Comparison of ENCODE assay signal across 29 cellular contexts in the genomic region with DNA sequence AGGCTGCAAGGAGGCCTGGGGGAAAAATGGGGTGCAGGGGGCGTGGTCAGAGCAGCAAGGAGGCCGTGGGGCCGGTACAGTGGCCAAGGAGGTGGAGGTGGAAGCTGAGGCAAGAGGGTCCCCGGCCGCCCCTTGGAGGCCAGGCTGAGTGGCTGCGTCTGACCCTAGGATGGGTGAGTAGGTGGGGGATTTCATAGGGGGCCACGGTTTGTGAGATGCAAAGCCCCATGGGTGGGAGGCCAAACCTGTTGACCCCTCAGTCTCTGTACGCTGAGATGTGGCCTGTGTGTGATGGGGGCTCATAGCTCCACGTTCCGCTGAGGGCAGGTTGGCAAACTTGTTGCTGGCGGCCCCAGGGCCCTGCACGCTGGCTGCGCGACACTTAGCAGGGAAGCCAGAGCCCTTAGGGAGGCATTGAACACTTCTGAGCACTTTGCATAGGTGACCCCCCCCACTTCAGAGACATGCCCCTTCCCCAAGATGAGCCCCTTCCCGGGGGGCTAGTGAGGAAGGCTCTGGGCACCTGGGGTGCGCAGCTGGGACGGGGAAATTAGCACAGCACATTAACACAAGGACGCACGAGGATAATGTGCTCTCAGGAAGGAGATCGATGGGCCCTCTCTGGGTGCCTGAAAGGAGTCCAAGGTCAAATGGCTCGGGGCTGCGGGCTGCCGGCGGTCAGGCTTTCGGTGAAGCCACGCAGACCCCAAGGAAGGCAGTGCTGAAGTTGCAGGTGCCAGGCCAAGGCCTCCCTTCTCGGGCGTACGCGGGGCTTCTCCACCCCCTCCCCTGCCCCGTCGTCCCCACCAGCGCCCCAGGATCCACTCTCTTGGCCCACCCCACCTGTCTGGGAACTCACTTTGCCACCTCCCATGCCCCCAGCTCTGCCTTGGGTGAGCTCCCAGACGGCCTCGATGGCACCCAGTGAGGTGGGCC.
DNase-seq lines count a peak whose midpoint lies in the region; ATAC-seq and TF ChIP-seq lines count a peak whose summit lies in the region.
"Had no signal": no experiment of that assay in that cellular context is flagged by ENCODE, and none has a peak within 500 bp of the region (broad histone marks: within the 10 kb centered on the region; RNA-seq: fewer than 3 reads in every experiment).

No MANE protein-coding gene starts in this region.

- no peak overlapping the region for H3K4me3 ChIP-seq in left ventricle myocardium inferior
- H3K4me3 ChIP-seq in neural progenitor cell, result no peak overlapping the region
- H3K4me3 ChIP-seq: GM12878, pancreas, stomach, thyroid gland had no signal

- H3K4me3 Mint-ChIP-seq in natural killer cell treated with Interleukin-12 subunit alpha and Interleukin-12 subunit beta and Interleukin-15 and Interleukin-18, amount 100 ng/mL, for 72 hours, result no peak overlapping the region
- H3K4me3 Mint-ChIP-seq in natural killer cell (no peak overlapping the region), neural progenitor cell (no peak overlapping the region)
- H3K4me3 Mint-ChIP-seq: activated naive CD8-positive, alpha-beta T cell treated with anti-CD3 and anti-CD28 coated beads, Interleukin-2, amount 50 U/mL, for 24 hours; activated T-helper 17 cell treated with anti-CD3 and anti-CD28 coated beads, Interleukin-2, amount 50 U/mL, for 72 hours; B cell; CD8-positive, alpha-beta memory T cell; nephron progenitor cell had no signal

- no peak overlapping the region for H3K9ac ChIP-seq in neural progenitor cell

- H4K20me1 ChIP-seq in neural progenitor cell (ENCODE audit: low read depth), result no peaks in the 10 kb centered on the region

- no peaks in the 10 kb centered on the region for H3K4me1 ChIP-seq in left ventricle myocardium inferior
- H3K4me1 ChIP-seq in neural progenitor cell, result peaks cover 6% of the 10 kb centered on the region
- H3K4me1 ChIP-seq: pancreas, stomach, thyroid gland had no signal

- peak; percentile 56 for DNase-seq in natural killer cell treated with Interleukin-12 subunit alpha and Interleukin-12 subunit beta and Interleukin-15 and Interleukin-18, amount 100 ng/mL, for 72 hours (ENCODE audit: low spot score)
- DNase-seq in natural killer cell, result no peak
- peak; percentile 2 for DNase-seq in left ventricle myocardium inferior
- no peak for DNase-seq in neural progenitor cell (ENCODE audit: low spot score)
- no peak for DNase-seq in DMS 273 treated with DMSO at 0.1 percent for 48 hours (lab: John Stamatoyannopoulos, UW)
- no peak for DNase-seq in central memory CD4-positive, alpha-beta T cell
- no peak for DNase-seq in stimulated activated CD4-positive, alpha-beta T cell treated with anti-CD3 and anti-CD28 coated beads, Interleukin-2, amount 100 ng/mL, for 24 hours
- no peak for DNase-seq in LoVo (ENCODE audit: low spot score)
- DNase-seq: ACHN; activated naive CD8-positive, alpha-beta T cell treated with anti-CD3 and anti-CD28 coated beads, Interleukin-2, amount 50 U/mL, for 24 hours; caudate nucleus; dermis blood vessel endothelial cell; NCI-H1436 treated with DMSO at 0.1 percent for 48 hours; NCI-H446 treated with DMSO at 0.1 percent for 48 hours; NCI-H774; nephron progenitor cell; SIG-M5; stimulated activated CD4-positive, alpha-beta T cell treated with anti-CD3 and anti-CD28 coated beads, Interleukin-2, amount 100 ng/mL, for 48 hours; stomach; thyroid gland had no signal

- no peaks in the 10 kb centered on the region for H3K27me3 Mint-ChIP-seq in natural killer cell treated with Interleukin-12 subunit alpha and Interleukin-12 subunit beta and Interleukin-15 and Interleukin-18, amount 100 ng/mL, for 72 hours
- H3K27me3 Mint-ChIP-seq in natural killer cell (ENCODE audit: low read depth in 2 of 2), result peaks cover 0 to 2% of the 10 kb centered on the region in 2 donors
- H3K27me3 Mint-ChIP-seq in neural progenitor cell (ENCODE audit: insufficient read depth, low read depth), result peaks cover 11% of the 10 kb centered on the region
- H3K27me3 Mint-ChIP-seq: activated naive CD8-positive, alpha-beta T cell treated with anti-CD3 and anti-CD28 coated beads, Interleukin-2, amount 50 U/mL, for 24 hours; B cell; CD8-positive, alpha-beta memory T cell had no signal

- H3F3A ChIP-seq in neural progenitor cell (ENCODE audit: low read depth), result no peaks in the 10 kb centered on the region

- no peak overlapping the region for H3K4me2 ChIP-seq in neural progenitor cell

- no peaks in the 10 kb centered on the region for H3K79me2 ChIP-seq in neural progenitor cell (ENCODE audit: low read depth)

- H3K36me3 ChIP-seq in left ventricle myocardium inferior (no peaks in the 10 kb centered on the region), neural progenitor cell (no peaks in the 10 kb centered on the region)
- H3K36me3 ChIP-seq: pancreas, stomach, thyroid gland had no signal

- ATAC-seq in natural killer cell treated with Interleukin-12 subunit alpha and Interleukin-12 subunit beta and Interleukin-15 and Interleukin-18, amount 100 ng/mL, for 72 hours, result no peak
- no peak for ATAC-seq in natural killer cell
- ATAC-seq: activated naive CD8-positive, alpha-beta T cell treated with anti-CD3 and anti-CD28 coated beads, Interleukin-2, amount 50 U/mL, for 24 hours; activated T-helper 17 cell treated with anti-CD3 and anti-CD28 coated beads, Interleukin-2, amount 50 U/mL, for 72 hours; esophagus mucosa; GM12878; HCT116; Panc1; pancreas had no signal

- no peak overlapping the region for H3K27ac ChIP-seq in left ventricle myocardium inferior (replicated peaks)
- H3K27ac ChIP-seq in neural progenitor cell, result no peak overlapping the region
- H3K27ac ChIP-seq: pancreas, stomach, thyroid gland had no signal

- no peaks in the 10 kb centered on the region for H3K4me1 Mint-ChIP-seq in natural killer cell treated with Interleukin-12 subunit alpha and Interleukin-12 subunit beta and Interleukin-15 and Interleukin-18, amount 100 ng/mL, for 72 hours (ENCODE audit: low read depth in 2 of 2)
- H3K4me1 Mint-ChIP-seq in natural killer cell (no peaks in the 10 kb centered on the region), neural progenitor cell (peaks cover 6% of the 10 kb centered on the region)
- H3K4me1 Mint-ChIP-seq: activated naive CD8-positive, alpha-beta T cell treated with anti-CD3 and anti-CD28 coated beads, Interleukin-2, amount 50 U/mL, for 24 hours; activated T-helper 17 cell treated with anti-CD3 and anti-CD28 coated beads, Interleukin-2, amount 50 U/mL, for 72 hours; B cell; CD8-positive, alpha-beta memory T cell; IgD-negative memory B cell had no signal

- H3K27me3 ChIP-seq in left ventricle myocardium inferior (ENCODE audit: low read depth), result peaks cover 94% of the 10 kb centered on the region
- H3K27me3 ChIP-seq in neural progenitor cell, result no peaks in the 10 kb centered on the region
- H3K27me3 ChIP-seq: pancreas, thyroid gland had no signal

- H3K36me3 Mint-ChIP-seq in natural killer cell treated with Interleukin-12 subunit alpha and Interleukin-12 subunit beta and Interleukin-15 and Interleukin-18, amount 100 ng/mL, for 72 hours, result no peaks in the 10 kb centered on the region
- H3K36me3 Mint-ChIP-seq in natural killer cell (no peaks in the 10 kb centered on the region), neural progenitor cell (no peaks in the 10 kb centered on the region)
- H3K36me3 Mint-ChIP-seq: CD8-positive, alpha-beta memory T cell; IgD-negative memory B cell had no signal

- TF ChIP-seq CTCF in natural killer cell (IDR thresholded peaks at IDR 0.05) (no peak), left ventricle myocardium inferior (IDR thresholded peaks at IDR 0.05; ENCODE audit: borderline replicate concordance) (no peak), neural progenitor cell (IDR thresholded peaks at IDR 0.05) (no peak)

- no peaks in the 10 kb centered on the region for H3K9me3 ChIP-seq in left ventricle myocardium inferior (replicated peaks)
- H3K9me3 ChIP-seq in neural progenitor cell (ENCODE audit: low read depth), result no peaks in the 10 kb centered on the region
- H3K9me3 ChIP-seq: pancreas, stomach, thyroid gland had no signal

- no peaks in the 10 kb centered on the region for H3K9me3 Mint-ChIP-seq in natural killer cell treated with Interleukin-12 subunit alpha and Interleukin-12 subunit beta and Interleukin-15 and Interleukin-18, amount 100 ng/mL, for 72 hours
- H3K9me3 Mint-ChIP-seq in natural killer cell, result no peaks in the 10 kb centered on the region
- H3K9me3 Mint-ChIP-seq in neural progenitor cell, result no peaks in the 10 kb centered on the region
- H3K9me3 Mint-ChIP-seq: activated naive CD8-positive, alpha-beta T cell treated with anti-CD3 and anti-CD28 coated beads, Interleukin-2, amount 50 U/mL, for 24 hours; activated T-helper 17 cell treated with anti-CD3 and anti-CD28 coated beads, Interleukin-2, amount 50 U/mL, for 72 hours; nephron progenitor cell had no signal

- intact Hi-C loops in natural killer cell (cut with micrococcal nuclease), result no loop called here
- intact Hi-C loops in left ventricle myocardium inferior (cut with micrococcal nuclease), result no loop called here

- no peak overlapping the region for H3K27ac Mint-ChIP-seq in natural killer cell treated with Interleukin-12 subunit alpha and Interleukin-12 subunit beta and Interleukin-15 and Interleukin-18, amount 100 ng/mL, for 72 hours
- H3K27ac Mint-ChIP-seq in natural killer cell, result no peak overlapping the region
- peak overlapping the region; percentile 69 for H3K27ac Mint-ChIP-seq in neural progenitor cell
- H3K27ac Mint-ChIP-seq: activated naive CD8-positive, alpha-beta T cell treated with anti-CD3 and anti-CD28 coated beads, Interleukin-2, amount 50 U/mL, for 24 hours; activated T-helper 17 cell treated with anti-CD3 and anti-CD28 coated beads, Interleukin-2, amount 50 U/mL, for 72 hours; B cell; CD8-positive, alpha-beta memory T cell; IgD-negative memory B cell; nephron progenitor cell had no signal

- no peak overlapping the region for H2AFZ ChIP-seq in neural progenitor cell (replicated peaks)

Comparison
In these comparisons a context has a peak if more than half of its experiments do, and no peak if none do; other contexts are left out.
1. DNase-seq: peak in natural killer cell treated with Interleukin-12 subunit alpha and Interleukin-12 subunit beta and Interleukin-15 and Interleukin-18, amount 100 ng/mL, for 72 hours (single experiment) and left ventricle myocardium inferior (single experiment); none in natural killer cell (single experiment), neural progenitor cell (single experiment), DMS 273 treated with DMSO at 0.1 percent for 48 hours (single experiment), central memory CD4-positive, alpha-beta T cell (single experiment), stimulated activated CD4-positive, alpha-beta T cell treated with anti-CD3 and anti-CD28 coated beads, Interleukin-2, amount 100 ng/mL, for 24 hours (0 of 2) and LoVo (single experiment).